Comparison of ENCODE assay signal across 18 cellular contexts in genomic region chr21:42027804-42028753, GRCh38. TPM values are rescaled to one million over a fixed set of nuclear protein-coding genes. Genes with fewer than 3 reads are reported as not detected.
DNase-seq lines count a peak whose midpoint lies in the region; ATAC-seq and TF ChIP-seq lines count a peak whose summit lies in the region.
"Had no signal": no experiment of that assay in that cellular context is flagged by ENCODE, and none has a peak within 500 bp of the region (broad histone marks: within the 10 kb centered on the region; RNA-seq: fewer than 3 reads in every experiment).

No MANE protein-coding gene starts in this region.

- no peaks in the 10 kb centered on the region for H3K27me3 Mint-ChIP-seq in activated naive CD4-positive, alpha-beta T cell treated with anti-CD3 and anti-CD28 coated beads, Interleukin-2, amount 50 U/mL, for 24 hours
- peaks cover 47% of the 10 kb centered on the region for H3K27me3 Mint-ChIP-seq in activated naive CD4-positive, alpha-beta T cell treated with anti-CD3 and anti-CD28 coated beads, Interleukin-2, amount 10 ng/mL, durations not matched to agents 7 days and 5 days

- peak overlapping the region; percentile 19; the same call in 1 of the 2 replicates for H2AFZ ChIP-seq in OCI-LY1 (ENCODE audit: low read length)
- no peak overlapping the region for H2AFZ ChIP-seq in Karpas-422 (ENCODE audit: low read length)

- H3K9ac ChIP-seq in OCI-LY1 (ENCODE audit: low read length) (peak overlapping the region; percentile 64), Karpas-422 (ENCODE audit: low read length) (no peak overlapping the region)

- peak overlapping the region; percentile 32 for H3K27ac Mint-ChIP-seq in activated naive CD4-positive, alpha-beta T cell treated with anti-CD3 and anti-CD28 coated beads, Interleukin-2, amount 50 U/mL, for 24 hours
- H3K27ac Mint-ChIP-seq in activated naive CD4-positive, alpha-beta T cell treated with anti-CD3 and anti-CD28 coated beads, Interleukin-2, amount 10 ng/mL, durations not matched to agents 7 days and 5 days: no peak overlapping the region
- H3K27ac Mint-ChIP-seq: T-helper 1 cell treated with Interleukin-12 subunit alpha and Interleukin-12 subunit beta and Interleukin-4 antibody, amounts not matched to agents 30 μg/mL and 1 μg/mL, for 36 hours had no signal

- no peaks in the 10 kb centered on the region for H3K36me3 Mint-ChIP-seq in activated naive CD4-positive, alpha-beta T cell treated with anti-CD3 and anti-CD28 coated beads, Interleukin-2, amount 50 U/mL, for 24 hours
- H3K36me3 Mint-ChIP-seq in activated naive CD4-positive, alpha-beta T cell treated with anti-CD3 and anti-CD28 coated beads, Interleukin-2, amount 10 ng/mL, durations not matched to agents 7 days and 5 days: no peaks in the 10 kb centered on the region

- intact Hi-C loops in uterus (cut with DNase I; ENCODE audit: low total_unique reads): no loop called here

- H3F3A ChIP-seq in OCI-LY1 (ENCODE audit: insufficient read depth, low read length): no peaks in the 10 kb centered on the region; the same call in 1 of the 2 replicates

- H3K9me3 ChIP-seq in OCI-LY1 (ENCODE audit: low read length): no peaks in the 10 kb centered on the region
- H3K9me3 ChIP-seq in uterus: no peaks in the 10 kb centered on the region
- H3K9me3 ChIP-seq in Karpas-422 (ENCODE audit: low read length): no peaks in the 10 kb centered on the region
- H3K9me3 ChIP-seq: adrenal gland, suprapubic skin had no signal

- H3K79me2 ChIP-seq in OCI-LY1 (ENCODE audit: insufficient read depth, low read length) (no peaks in the 10 kb centered on the region), Karpas-422 (ENCODE audit: low read length) (no peaks in the 10 kb centered on the region)

- ATAC-seq in GM18907 (IDR thresholded peaks at IDR 0.05; ENCODE audit: unreplicated experiment): no peak

- no peaks in the 10 kb centered on the region for H3K9me3 Mint-ChIP-seq in activated naive CD4-positive, alpha-beta T cell treated with anti-CD3 and anti-CD28 coated beads, Interleukin-2, amount 50 U/mL, for 24 hours
- no peaks in the 10 kb centered on the region for H3K9me3 Mint-ChIP-seq in activated naive CD4-positive, alpha-beta T cell treated with anti-CD3 and anti-CD28 coated beads, Interleukin-2, amount 10 ng/mL, durations not matched to agents 7 days and 5 days
- H3K9me3 Mint-ChIP-seq: T-helper 1 cell treated with Interleukin-12 subunit alpha and Interleukin-12 subunit beta and Interleukin-4 antibody, amounts not matched to agents 30 μg/mL and 1 μg/mL, for 36 hours had no signal

- H3K4me1 ChIP-seq in OCI-LY1 (ENCODE audit: insufficient read depth, low read length, severe bottlenecking) (peaks cover 65% of the 10 kb centered on the region), uterus (no peaks in the 10 kb centered on the region), Karpas-422 (ENCODE audit: low read length) (peaks cover 13% of the 10 kb centered on the region)

- DNase-seq in activated naive CD4-positive, alpha-beta T cell treated with anti-CD3 and anti-CD28 coated beads, Interleukin-2, amount 10 ng/mL, durations not matched to agents 7 days and 5 days: no peak
- peak; percentile 47 for DNase-seq in inferior parietal cortex (ENCODE audit: extremely low spot score)
- no peak for DNase-seq in uterus
- no peak for DNase-seq in epidermal melanocyte (ENCODE audit: insufficient read length, low spot score)
- no peak for DNase-seq in Karpas-422
- DNase-seq: activated CD4-positive, CD25-positive, alpha-beta regulatory T cell treated with anti-CD3 and anti-CD28 coated beads, Interleukin-2, amount 50 U/mL, for 72 hours; GDM1; kidney glomerular epithelial cell; NCI-H2029; NCI-H748 treated with DMSO at 0.1 percent for 48 hours had no signal

- no peaks in the 10 kb centered on the region for H4K20me1 ChIP-seq in OCI-LY1 (ENCODE audit: insufficient read depth, low read length)
- H4K20me1 ChIP-seq in Karpas-422 (ENCODE audit: insufficient read depth, low read depth, low read length): no peaks in the 10 kb centered on the region; the same call in 1 of the 2 replicates

- H3K27ac ChIP-seq in OCI-LY1 (ENCODE audit: low read depth, low read length, poor library complexity, severe bottlenecking) (peak overlapping the region; percentile 99), uterus (peak overlapping the region; percentile 61), Karpas-422 (ENCODE audit: low read length) (no peak overlapping the region)
- H3K27ac ChIP-seq: suprapubic skin had no signal

- H3K36me3 ChIP-seq in OCI-LY1 (ENCODE audit: insufficient read depth, low read length) (no peaks in the 10 kb centered on the region), uterus (no peaks in the 10 kb centered on the region), Karpas-422 (ENCODE audit: insufficient read depth, low read length) (no peaks in the 10 kb centered on the region)
- H3K36me3 ChIP-seq: adrenal gland, suprapubic skin had no signal

- no peak for TF ChIP-seq POLR2A in uterus (IDR thresholded peaks at IDR 0.05)

- TF ChIP-seq CTCF in OCI-LY1 (IDR thresholded peaks at IDR 0.05; ENCODE audit: low read length) (no peak), uterus (IDR thresholded peaks at IDR 0.05) (no peak)

- H3K4me3 Mint-ChIP-seq in activated naive CD4-positive, alpha-beta T cell treated with anti-CD3 and anti-CD28 coated beads, Interleukin-2, amount 50 U/mL, for 24 hours: no peak overlapping the region
- H3K4me3 Mint-ChIP-seq in activated naive CD4-positive, alpha-beta T cell treated with anti-CD3 and anti-CD28 coated beads, Interleukin-2, amount 10 ng/mL, durations not matched to agents 7 days and 5 days: no peak overlapping the region
- H3K4me3 Mint-ChIP-seq: T-helper 1 cell treated with Interleukin-12 subunit alpha and Interleukin-12 subunit beta and Interleukin-4 antibody, amounts not matched to agents 30 μg/mL and 1 μg/mL, for 36 hours had no signal

- H3K4me1 Mint-ChIP-seq in activated naive CD4-positive, alpha-beta T cell treated with anti-CD3 and anti-CD28 coated beads, Interleukin-2, amount 50 U/mL, for 24 hours: no peaks in the 10 kb centered on the region
- H3K4me1 Mint-ChIP-seq in activated naive CD4-positive, alpha-beta T cell treated with anti-CD3 and anti-CD28 coated beads, Interleukin-2, amount 10 ng/mL, durations not matched to agents 7 days and 5 days: no peaks in the 10 kb centered on the region

- H3K27me3 ChIP-seq in OCI-LY1 (ENCODE audit: insufficient read depth, low read length) (no peaks in the 10 kb centered on the region), uterus (no peaks in the 10 kb centered on the region), Karpas-422 (ENCODE audit: low read length) (no peaks in the 10 kb centered on the region)
- H3K27me3 ChIP-seq: adrenal gland, suprapubic skin had no signal

- peak overlapping the region; percentile 39 for H3K4me3 ChIP-seq in OCI-LY1 (ENCODE audit: low read depth, low read length, poor library complexity, severe bottlenecking)
- no peak overlapping the region for H3K4me3 ChIP-seq in uterus
- no peak overlapping the region for H3K4me3 ChIP-seq in Karpas-422 (ENCODE audit: low read length)
- H3K4me3 ChIP-seq: adrenal gland, suprapubic skin had no signal

- H3K9me2 ChIP-seq in OCI-LY1 (ENCODE audit: low read depth, low read length) (no peaks in the 10 kb centered on the region), Karpas-422 (replicated peaks; ENCODE audit: insufficient read depth, low read length) (no peaks in the 10 kb centered on the region)

- peak overlapping the region; percentile 64 for H3K4me2 ChIP-seq in OCI-LY1 (ENCODE audit: low read length)
- H3K4me2 ChIP-seq in Karpas-422 (ENCODE audit: low read depth, low read length, poor library complexity, severe bottlenecking): no peak overlapping the region

- CTCF ChIA-PET in activated naive CD4-positive, alpha-beta T cell treated with anti-CD3 and anti-CD28 coated beads, Interleukin-2, amount 10 ng/mL, durations not matched to agents 7 days and 5 days (lab: Charles Lee): no interaction called here

RNA-seq across cellular contexts. Expression of gene ZBTB21, which starts 17.9 kb away (rescaled TPM):
- 10 to 100 TPM in 3 of 4 donors, 1 to 10 TPM in 1; 2.8 to 29.9 (median 14.4) TPM for total RNA-seq in uterus
- 1.2 and 2.8 TPM in 2 replicates for total RNA-seq in Karpas-422 (2014; rRNA removed; shearing (Covaris generic); ENCODE audit: low replicate concordance)

RNA-seq across cellular contexts. Expression of gene UMODL1, which starts 43.0 kb away (rescaled TPM):
- total RNA-seq in uterus: not detected
- 2.3 and 2.5 TPM in 2 replicates for total RNA-seq in Karpas-422 (2014; rRNA removed; shearing (Covaris generic); ENCODE audit: low replicate concordance)
- total RNA-seq: chondrocyte, LHCN-M2 had no signal
